In genomic region chr15:60536314-60536713, GRCh38 we compare ENCODE assay signal across 1 cellular context.
TF ChIP-seq lines count a peak whose summit lies in the region.

No MANE protein-coding gene starts in this region.

TF ChIP-seq in HepG2, 621 proteins besides CTCF, POLR2A, EP300 and RAD21:
- peak; percentile 71 for TF ChIP-seq CEBPB (IDR thresholded peaks at IDR 0.05; ENCODE audit: borderline replicate concordance, low read depth, low read length)
- TF ChIP-seq ZNF556 (CRISPR knock-in tag; IDR thresholded peaks at IDR 0.05; ENCODE audit: borderline replicate concordance): no peak
